Comparison of ENCODE assay signal across 8 cellular contexts in genomic region chr4:142846729-142847606, GRCh38. TPM values are rescaled to one million over a fixed set of nuclear protein-coding genes. Genes with fewer than 3 reads are reported as not detected.
A peak's percentile ranks its signal among the peaks of the same experiment; 100 is the strongest.
DNase-seq lines count a peak whose midpoint lies in the region; ATAC-seq and TF ChIP-seq lines count a peak whose summit lies in the region.

No MANE protein-coding gene starts in this region.

- WGBS in thymus: 1% methylated on average over 50 of the region's 50 CpGs

- ATAC-seq in HG02642 (IDR thresholded peaks at IDR 0.05; ENCODE audit: poor library complexity, unreplicated experiment): peak; percentile 62
- ATAC-seq in omental fat pad (ENCODE audit: low FRiP score): peak; percentile 64

- H3K9me3 ChIP-seq in thymus (ENCODE audit: control insufficient read depth): no peaks in the 10 kb centered on the region

- peak overlapping the region; percentile 89 for H3K4me3 Mint-ChIP-seq in activated T-helper 1 cell treated with anti-CD3 and anti-CD28 coated beads, Interleukin-12 subunit alpha, Interleukin-12 subunit beta, Interleukin-2, Interleukin-4 antibody, amounts not matched to agents 30 ng/mL and 10 ng/mL and 1 ng/mL, durations not matched to agents 14 hours and 24 hours and 36 hours

- H3K9me3 Mint-ChIP-seq in activated T-helper 1 cell treated with anti-CD3 and anti-CD28 coated beads, Interleukin-12 subunit alpha, Interleukin-12 subunit beta, Interleukin-2, Interleukin-4 antibody, amounts not matched to agents 30 ng/mL and 10 ng/mL and 1 ng/mL, durations not matched to agents 14 hours and 24 hours and 36 hours: no peaks in the 10 kb centered on the region

- H3K27ac Mint-ChIP-seq in activated T-helper 1 cell treated with anti-CD3 and anti-CD28 coated beads, Interleukin-12 subunit alpha, Interleukin-12 subunit beta, Interleukin-2, Interleukin-4 antibody, amounts not matched to agents 30 ng/mL and 10 ng/mL and 1 ng/mL, durations not matched to agents 14 hours and 24 hours and 36 hours: peak overlapping the region; percentile 80

- H3K27ac ChIP-seq in thymus (ENCODE audit: low read depth): peak overlapping the region; percentile 36

- peaks cover 22% of the 10 kb centered on the region for H3K27me3 Mint-ChIP-seq in activated T-helper 1 cell treated with anti-CD3 and anti-CD28 coated beads, Interleukin-12 subunit alpha, Interleukin-12 subunit beta, Interleukin-2, Interleukin-4 antibody, amounts not matched to agents 30 ng/mL and 10 ng/mL and 1 ng/mL, durations not matched to agents 14 hours and 24 hours and 36 hours (ENCODE audit: insufficient read depth)

- TF ChIP-seq CTCF in fibroblast of pulmonary artery (IDR thresholded peaks at IDR 0.05; ENCODE audit: low read length, missing control alignments) (peak; percentile 14), omental fat pad (IDR thresholded peaks at IDR 0.05) (no peak)

- H3K4me3 ChIP-seq in fibroblast of pulmonary artery (replicated peaks; ENCODE audit: low read depth, low read length) (peak overlapping the region; percentile 64), thymus (ENCODE audit: low read length) (peak overlapping the region; percentile 73)

- no peaks in the 10 kb centered on the region for H3K36me3 ChIP-seq in thymus (ENCODE audit: control insufficient read depth, insufficient read depth)

- intact Hi-C loops in activated T-helper 1 cell treated with anti-CD3 and anti-CD28 coated beads, Interleukin-12 subunit alpha, Interleukin-12 subunit beta, Interleukin-2, Interleukin-4 antibody, amounts not matched to agents 30 ng/mL and 10 ng/mL and 1 ng/mL, durations not matched to agents 14 hours and 24 hours and 36 hours (cut with micrococcal nuclease): loop anchor here (1.0 to 10.0 kb wide), 14 partner anchors 30 to 1985 kb away; partner anchors contain the start of genes IL15, USP38 and ZNF330

- peaks cover 18% of the 10 kb centered on the region for H3K4me1 Mint-ChIP-seq in activated T-helper 1 cell treated with anti-CD3 and anti-CD28 coated beads, Interleukin-12 subunit alpha, Interleukin-12 subunit beta, Interleukin-2, Interleukin-4 antibody, amounts not matched to agents 30 ng/mL and 10 ng/mL and 1 ng/mL, durations not matched to agents 14 hours and 24 hours and 36 hours (ENCODE audit: low read depth)

- H3K27me3 ChIP-seq in thymus (ENCODE audit: control insufficient read depth, insufficient read depth): no peaks in the 10 kb centered on the region

- DNase-seq in EH (ENCODE audit: low read depth) (peak; percentile 49), NCI-H774 (lab: John Stamatoyannopoulos, UW) (peak; percentile 17), fibroblast of pulmonary artery (ENCODE audit: low read depth) (peak; percentile 20), omental fat pad (ENCODE audit: low spot score) (no peak), GF-D8 (lab: John Stamatoyannopoulos, UW) (no peak)
- DNase-seq in activated T-helper 1 cell treated with anti-CD3 and anti-CD28 coated beads, Interleukin-12 subunit alpha, Interleukin-12 subunit beta, Interleukin-2, Interleukin-4 antibody, amounts not matched to agents 30 ng/mL and 10 ng/mL and 1 ng/mL, durations not matched to agents 14 hours and 24 hours and 36 hours (ENCODE audit: low spot score): peak; percentile 60

- H3K36me3 Mint-ChIP-seq in activated T-helper 1 cell treated with anti-CD3 and anti-CD28 coated beads, Interleukin-12 subunit alpha, Interleukin-12 subunit beta, Interleukin-2, Interleukin-4 antibody, amounts not matched to agents 30 ng/mL and 10 ng/mL and 1 ng/mL, durations not matched to agents 14 hours and 24 hours and 36 hours (ENCODE audit: low read depth): no peaks in the 10 kb centered on the region

- H3K4me1 ChIP-seq in thymus (ENCODE audit: control insufficient read depth, insufficient read depth, low read length): peaks cover 7% of the 10 kb centered on the region

RNA-seq across cellular contexts. Expression of gene INPP4B, which starts 0.9 kb away (rescaled TPM):
- 16.8 and 19.3 TPM in 2 replicates for total RNA-seq in activated T-helper 1 cell treated with anti-CD3 and anti-CD28 coated beads, Interleukin-12 subunit alpha, Interleukin-12 subunit beta, Interleukin-2, Interleukin-4 antibody, amounts not matched to agents 30 ng/mL and 10 ng/mL and 1 ng/mL, durations not matched to agents 14 hours and 24 hours and 36 hours
- 10 to 100 TPM in 3 of 4 donors, 1 to 10 TPM in 1; 6.6 to 54.2 (median 14.2) TPM for total RNA-seq in omental fat pad
- 2.3 TPM for polyA plus RNA-seq in thymus

Comparison
In these comparisons a context has a peak if more than half of its experiments do, and no peak if none do; other contexts are left out.
1. DNase-seq: peak in EH (single experiment), NCI-H774 (single experiment), activated T-helper 1 cell treated with anti-CD3 and anti-CD28 coated beads, Interleukin-12 subunit alpha, Interleukin-12 subunit beta, Interleukin-2, Interleukin-4 antibody, amounts not matched to agents 30 ng/mL and 10 ng/mL and 1 ng/mL, durations not matched to agents 14 hours and 24 hours and 36 hours (single experiment) and fibroblast of pulmonary artery (single experiment); none in omental fat pad (single experiment) and GF-D8 (single experiment).